In the genomic region with DNA sequence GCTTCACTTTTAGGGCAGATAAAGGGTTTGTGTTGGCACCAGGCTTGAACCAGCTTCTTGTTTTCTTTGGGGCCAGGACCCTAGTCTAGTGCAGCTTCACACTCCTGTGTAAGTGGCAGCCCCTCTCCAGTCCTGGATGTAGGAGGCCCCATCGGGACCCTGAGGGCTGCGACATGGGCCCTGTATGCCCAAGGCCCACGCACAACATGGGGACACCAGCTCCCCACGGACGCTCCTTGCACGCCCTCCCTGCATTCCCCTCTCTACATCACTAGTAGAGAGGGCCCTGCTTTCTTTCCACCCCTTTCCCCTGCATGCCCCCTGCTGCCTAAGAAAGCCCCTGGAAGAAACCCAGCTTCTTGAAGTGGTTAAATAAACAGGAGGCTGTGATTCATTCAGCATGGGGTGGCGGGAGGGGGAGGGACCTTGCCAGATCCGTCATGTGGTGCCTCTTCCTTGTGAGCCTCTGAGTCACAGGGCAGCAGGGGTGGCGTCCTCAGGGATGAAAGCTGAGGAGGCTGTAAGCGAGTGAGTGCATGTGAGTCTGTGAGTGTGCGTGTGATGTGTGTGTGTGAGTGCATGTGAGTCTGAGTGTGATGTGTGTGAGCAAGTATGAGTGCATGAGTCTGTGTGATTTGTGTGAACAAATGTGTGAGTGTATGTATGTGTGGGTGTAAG, we compare ENCODE assay signal across 8 cellular contexts. TPM values are rescaled to one million over a fixed set of nuclear protein-coding genes. Genes with fewer than 3 reads are reported as not detected.
A peak's percentile ranks its signal among the peaks of the same experiment; 100 is the strongest.
DNase-seq lines count a peak whose midpoint lies in the region; ATAC-seq and TF ChIP-seq lines count a peak whose summit lies in the region.

No MANE protein-coding gene starts in this region.

- no peak overlapping the region for H3K4me3 ChIP-seq in CD8-positive, alpha-beta T cell (ENCODE audit: low read depth, low read length)
- H3K4me3 ChIP-seq in cardiac fibroblast (replicated peaks in 1 of 2; ENCODE audit: low read depth in 2 of 2, low read length in 2 of 2): no peak overlapping the region
- H3K4me3 ChIP-seq in lower lobe of right lung: no peak overlapping the region

- peak; percentile 46 for ATAC-seq in CD8-positive, alpha-beta T cell
- peak; percentile 92 to 95 for ATAC-seq in lower lobe of right lung
- no peak for ATAC-seq in HG02840 (IDR thresholded peaks at IDR 0.05; ENCODE audit: low FRiP score, unreplicated experiment)

- intact Hi-C loops in CD8-positive, alpha-beta T cell (cut with DNase I, micrococcal nuclease): no loop called here
- intact Hi-C loops in lower lobe of right lung (cut with DNase I): no loop called here

- no peaks in the 10 kb centered on the region for H3K9me3 Mint-ChIP-seq in CD8-positive, alpha-beta T cell

- H3K4me1 Mint-ChIP-seq in CD8-positive, alpha-beta T cell (ENCODE audit: low read depth): no peaks in the 10 kb centered on the region

- H3K27ac ChIP-seq in CD8-positive, alpha-beta T cell (ENCODE audit: low read depth, low read length): no peak overlapping the region
- peak overlapping the region; percentile 31 for H3K27ac ChIP-seq in lower lobe of right lung

- no peaks in the 10 kb centered on the region for H3K27me3 ChIP-seq in CD8-positive, alpha-beta T cell (ENCODE audit: insufficient read depth, low read length)
- H3K27me3 ChIP-seq in lower lobe of right lung (ENCODE audit: low read depth): no peaks in the 10 kb centered on the region

- H3K36me3 ChIP-seq in CD8-positive, alpha-beta T cell (ENCODE audit: insufficient read depth, low read length): no peaks in the 10 kb centered on the region
- H3K36me3 ChIP-seq in lower lobe of right lung: no peaks in the 10 kb centered on the region

- no peaks in the 10 kb centered on the region for H3K9me3 ChIP-seq in CD8-positive, alpha-beta T cell (ENCODE audit: low read length)
- H3K9me3 ChIP-seq in lower lobe of right lung: no peaks in the 10 kb centered on the region

- H3K36me3 Mint-ChIP-seq in CD8-positive, alpha-beta T cell: no peaks in the 10 kb centered on the region

- peaks cover 5% of the 10 kb centered on the region for H3K27me3 Mint-ChIP-seq in CD8-positive, alpha-beta T cell (ENCODE audit: low read depth)

- POLR2A ChIA-PET in CD8-positive, alpha-beta T cell (lab: Charles Lee): no interaction called here

- no peak overlapping the region for H3K27ac Mint-ChIP-seq in CD8-positive, alpha-beta T cell

- no peaks in the 10 kb centered on the region for H3K4me1 ChIP-seq in CD8-positive, alpha-beta T cell (ENCODE audit: insufficient read depth, low read length)
- peaks cover 16% of the 10 kb centered on the region for H3K4me1 ChIP-seq in lower lobe of right lung

- no peak for TF ChIP-seq CTCF in CD8-positive, alpha-beta T cell (IDR thresholded peaks at IDR 0.05)
- TF ChIP-seq CTCF in cardiac fibroblast (IDR thresholded peaks at IDR 0.05; ENCODE audit: low read depth, low read length) (peak; percentile 26), lower lobe of right lung (IDR thresholded peaks at IDR 0.05) (no peak)

- no peak overlapping the region for H3K4me3 Mint-ChIP-seq in CD8-positive, alpha-beta T cell

- DNase-seq in CD8-positive, alpha-beta T cell: peak in 3 of 7 experiments; percentile 5 to 35 (median 25)
- peak; percentile 77 for DNase-seq in NCI-H69 (lab: John Stamatoyannopoulos, UW)
- DNase-seq in cardiac fibroblast (ENCODE audit: low read depth in 2 of 2): peak; percentile 99
- DNase-seq in lower lobe of right lung: peak; percentile 84
- peak; percentile 30 for DNase-seq in stimulated activated CD8-positive, alpha-beta memory T cell treated with anti-CD3 and anti-CD28 coated beads, Interleukin-7, amount 100 ng/mL, for 24 hours (ENCODE audit: low read depth)
- DNase-seq in effector CD4-positive, alpha-beta T cell: no peak
- DNase-seq in NCI-H345 treated with DMSO at 0.1 percent for 48 hours (lab: John Stamatoyannopoulos, UW; ENCODE audit: unreplicated experiment): no peak

- CTCF ChIA-PET in CD8-positive, alpha-beta T cell (lab: Charles Lee): no interaction called here

RNA-seq across cellular contexts. Expression of gene COPS8, which starts 42.5 kb away (rescaled TPM):
- 10 to 100 TPM; 53.2 to 56.3 TPM for total RNA-seq in CD8-positive, alpha-beta T cell
- 31.8 TPM for total RNA-seq in lower lobe of right lung

Comparison
In these comparisons a context has a peak if more than half of its experiments do, and no peak if none do; other contexts are left out.
1. DNase-seq: peak in NCI-H69 (single experiment), cardiac fibroblast (2 of 2), lower lobe of right lung (single experiment) and stimulated activated CD8-positive, alpha-beta memory T cell treated with anti-CD3 and anti-CD28 coated beads, Interleukin-7, amount 100 ng/mL, for 24 hours (single experiment); none in effector CD4-positive, alpha-beta T cell (single experiment) and NCI-H345 treated with DMSO at 0.1 percent for 48 hours (single experiment).